Comparison of ENCODE assay signal across 16 cellular contexts in the genomic region with DNA sequence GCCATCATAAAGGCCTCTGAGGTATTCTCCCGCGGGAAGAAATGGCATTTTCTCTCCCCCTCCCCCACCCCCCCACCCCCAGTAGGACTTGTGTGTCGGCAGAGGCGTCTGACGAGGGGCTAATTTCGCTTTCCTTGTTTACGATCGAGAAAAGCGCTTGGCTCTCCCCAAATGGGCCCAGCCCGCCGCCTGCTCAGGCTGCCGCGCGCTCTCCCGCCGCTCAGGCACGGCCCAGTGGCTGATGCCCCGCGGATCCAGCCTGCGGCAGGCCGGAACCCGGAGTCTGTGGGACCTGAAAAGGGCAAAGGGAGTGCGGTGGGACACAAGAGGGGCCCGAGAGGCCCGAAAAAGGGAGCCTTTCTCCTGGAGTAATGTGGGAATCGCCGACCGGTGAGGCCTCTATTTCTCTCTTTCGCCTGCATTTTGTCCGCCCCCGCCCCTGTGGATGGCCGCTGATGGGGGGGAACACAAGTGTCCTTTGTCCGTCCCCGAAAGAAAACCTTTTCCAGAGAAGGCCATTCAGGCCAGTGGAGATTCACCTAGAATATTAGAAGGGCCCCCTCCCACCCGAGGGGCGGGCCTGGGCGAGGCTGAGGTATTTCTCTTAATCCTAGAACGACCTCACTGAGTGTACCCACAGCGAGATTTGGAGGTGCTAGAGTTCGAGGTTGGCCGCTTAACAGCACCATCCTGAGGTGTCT. TPM values are rescaled to one million over a fixed set of nuclear protein-coding genes. Genes with fewer than 3 reads are reported as not detected.
DNase-seq lines count a peak whose midpoint lies in the region; ATAC-seq and TF ChIP-seq lines count a peak whose summit lies in the region.
"Had no signal": no experiment of that assay in that cellular context is flagged by ENCODE, and none has a peak within 500 bp of the region (broad histone marks: within the 10 kb centered on the region; RNA-seq: fewer than 3 reads in every experiment).

No MANE protein-coding gene starts in this region.

- no peaks in the 10 kb centered on the region for H3K36me3 ChIP-seq in left ventricle myocardium inferior
- H3K36me3 ChIP-seq in aorta (ENCODE audit: control insufficient read depth in 1 of 2, insufficient read depth in 2 of 2, low read length in 1 of 2) = no peaks in the 10 kb centered on the region

- H3K4me3 Mint-ChIP-seq in brain (peak overlapping the region in 4 of 5 experiments; percentile 12 to 96 (median 82)), natural killer cell (peak overlapping the region; percentile 61)
- H3K4me3 Mint-ChIP-seq in activated naive CD4-positive, alpha-beta T cell treated with anti-CD3 and anti-CD28 coated beads for 36 hours = no peak overlapping the region

- no peak for TF ChIP-seq CTCF in left ventricle myocardium inferior (IDR thresholded peaks at IDR 0.05; ENCODE audit: borderline replicate concordance)
- TF ChIP-seq CTCF in brain (conservative IDR thresholded peaks at IDR 0.05) = no peak
- TF ChIP-seq CTCF in natural killer cell (IDR thresholded peaks at IDR 0.05) = no peak

- WGBS in right cardiac atrium = 41% methylated on average over 41 of the region's 41 CpGs
- WGBS in aorta, 2 donors = 19 to 27% methylated on average over 38 to 41 of the region's 41 CpGs

- H3K27me3 ChIP-seq in left ventricle myocardium inferior (ENCODE audit: low read depth) = peaks cover 100% of the 10 kb centered on the region
- H3K27me3 ChIP-seq in right cardiac atrium (ENCODE audit: control insufficient read depth, insufficient read depth) = no peaks in the 10 kb centered on the region
- no peaks in the 10 kb centered on the region for H3K27me3 ChIP-seq in aorta (ENCODE audit: control insufficient read depth in 1 of 2, insufficient read depth in 2 of 2, low read length in 1 of 2)

- DNase-seq in left ventricle myocardium inferior = no peak
- DNase-seq in right cardiac atrium = no peak
- DNase-seq in natural killer cell = no peak
- peak in 1 of 2 donors; percentile 43 for DNase-seq in aorta
- DNase-seq in activated naive CD4-positive, alpha-beta T cell treated with anti-CD3 and anti-CD28 coated beads for 36 hours = no peak
- DNase-seq: activated B cell treated with CpG ODN at 0.5 μM for 24 hours; activated effector memory CD4-positive, alpha-beta T cell treated with anti-CD3 and anti-CD28 coated beads, Interleukin-2, amount 50 U/mL, for 16 hours; C1 segment of cervical spinal cord; dermis blood vessel endothelial cell; HCEC 1CT; NCI-H1048; PC-9; stimulated activated CD4-positive, alpha-beta T cell treated with anti-CD3 and anti-CD28 coated beads, Interleukin-2, amount 100 ng/mL, for 24 hours had no signal

- H3K4me1 ChIP-seq in left ventricle myocardium inferior (peaks cover 47% of the 10 kb centered on the region), right cardiac atrium (ENCODE audit: control insufficient read depth, insufficient read depth, low read length) (no peaks in the 10 kb centered on the region), aorta (ENCODE audit: control insufficient read depth in 1 of 2, insufficient read depth in 2 of 2, low read length in 2 of 2) (no peaks in the 10 kb centered on the region)

- no peaks in the 10 kb centered on the region for H3K9me3 ChIP-seq in left ventricle myocardium inferior (replicated peaks)
- no peaks in the 10 kb centered on the region for H3K9me3 ChIP-seq in right cardiac atrium (ENCODE audit: control insufficient read depth, low read length)
- H3K9me3 ChIP-seq in aorta (ENCODE audit: control insufficient read depth, low read length) = no peaks in the 10 kb centered on the region

- H3K27ac Mint-ChIP-seq in brain (peak overlapping the region in 3 of 5 experiments; percentile 71 to 93 (median 91)), natural killer cell (peak overlapping the region in 1 of 2 donors; percentile 37)
- no peak overlapping the region for H3K27ac Mint-ChIP-seq in activated naive CD4-positive, alpha-beta T cell treated with anti-CD3 and anti-CD28 coated beads for 36 hours

- H3K36me3 Mint-ChIP-seq in brain (no peaks in the 10 kb centered on the region), natural killer cell (no peaks in the 10 kb centered on the region)
- no peaks in the 10 kb centered on the region for H3K36me3 Mint-ChIP-seq in activated naive CD4-positive, alpha-beta T cell treated with anti-CD3 and anti-CD28 coated beads for 36 hours (ENCODE audit: low read depth)

- H3K4me1 Mint-ChIP-seq in brain (peaks cover 46% of the 10 kb centered on the region), natural killer cell (peaks cover 14 to 33% of the 10 kb centered on the region in 2 donors)
- peaks cover 26% of the 10 kb centered on the region for H3K4me1 Mint-ChIP-seq in activated naive CD4-positive, alpha-beta T cell treated with anti-CD3 and anti-CD28 coated beads for 36 hours (ENCODE audit: low read depth)

- ATAC-seq in right cardiac atrium (no peak), natural killer cell (no peak), aorta (ENCODE audit: low FRiP score) (peak; percentile 16), GM19023 (IDR thresholded peaks at IDR 0.05; ENCODE audit: unreplicated experiment) (no peak), GM21515 (IDR thresholded peaks at IDR 0.05; ENCODE audit: unreplicated experiment) (no peak)

- H3K27me3 Mint-ChIP-seq in brain (peaks cover 98% of the 10 kb centered on the region), natural killer cell (ENCODE audit: low read depth in 2 of 2) (peaks cover 45 to 58% of the 10 kb centered on the region in 2 donors)
- H3K27me3 Mint-ChIP-seq in activated naive CD4-positive, alpha-beta T cell treated with anti-CD3 and anti-CD28 coated beads for 36 hours (ENCODE audit: low read depth) = peaks cover 79% of the 10 kb centered on the region

- CTCF ChIA-PET in activated naive CD4-positive, alpha-beta T cell treated with anti-CD3 and anti-CD28 coated beads for 36 hours (lab: Charles Lee) = interaction anchor here (0.6 kb wide), 1 partner anchor 13 kb away, joined by 4 read pairs; no protein-coding TSS in a partner anchor

- H3K4me3 ChIP-seq in left ventricle myocardium inferior (peak overlapping the region; percentile 66), right cardiac atrium (ENCODE audit: low read length) (no peak overlapping the region), aorta (ENCODE audit: low read length in 2 of 2) (peak overlapping the region in 1 of 2 donors; percentile 5)

- H3K27ac ChIP-seq in left ventricle myocardium inferior (replicated peaks) = peak overlapping the region; percentile 74
- no peak overlapping the region for H3K27ac ChIP-seq in right cardiac atrium (ENCODE audit: low read length)
- H3K27ac ChIP-seq in aorta (ENCODE audit: low read depth in 1 of 2, low read length in 2 of 2) = peak overlapping the region; percentile 73 to 91
- H3K27ac ChIP-seq: PC-9 had no signal

- intact Hi-C loops in left ventricle myocardium inferior (cut with micrococcal nuclease) = no loop called here
- intact Hi-C loops in right cardiac atrium (cut with DNase I) = loop anchor here in 1 of 4 donors (10.0 kb wide), 1 partner anchor 346 kb away; the partner anchor contains the start of gene GPR84
- intact Hi-C loops in natural killer cell (cut with micrococcal nuclease) = loop anchor here (10.0 kb wide), 1 partner anchor 266 kb away; the partner anchor contains the start of genes CBX5 and HNRNPA1
- intact Hi-C loops in aorta (cut with DNase I) = no loop called here
- intact Hi-C loops in activated naive CD4-positive, alpha-beta T cell treated with anti-CD3 and anti-CD28 coated beads for 36 hours (cut with micrococcal nuclease) = loop anchor here (5.0 kb wide), 1 partner anchor 348 kb away; no protein-coding TSS in a partner anchor

- H3K9me3 Mint-ChIP-seq in brain (peaks cover 0 to 5% (median 0%) of the 10 kb centered on the region in 5 experiments), natural killer cell (no peaks in the 10 kb centered on the region)
- H3K9me3 Mint-ChIP-seq in activated naive CD4-positive, alpha-beta T cell treated with anti-CD3 and anti-CD28 coated beads for 36 hours = no peaks in the 10 kb centered on the region
- H3K9me3 Mint-ChIP-seq: activated B cell treated with CpG ODN at 0.5 μM for 24 hours had no signal

RNA-seq across cellular contexts. Expression of gene HOXC6, which starts 9.0 kb away (rescaled TPM):
- total RNA-seq in left ventricle myocardium inferior = not detected
- total RNA-seq in right cardiac atrium = under 1 TPM in 3 of 4 donors, not detected in 1; 0.34 to 0.65 (median 0.42) TPM
- polyA plus RNA-seq in right cardiac atrium = 0.48 TPM
- polyA plus RNA-seq in brain (ENCODE audit: insufficient read depth, low read depth, low replicate concordance) = not detected
- total RNA-seq in natural killer cell = not detected
- total RNA-seq in aorta = 10 to 100 TPM; 14.7 to 17.1 TPM
- polyA plus RNA-seq in aorta = 1 to 10 TPM; 1.5 to 3.3 TPM
- not detected for total RNA-seq in activated naive CD4-positive, alpha-beta T cell treated with anti-CD3 and anti-CD28 coated beads for 36 hours
- total RNA-seq: activated B cell treated with CpG ODN at 0.5 μM for 24 hours had no signal

RNA-seq across cellular contexts. Expression of gene HOXC8, which starts 10.5 kb away (rescaled TPM):
- not detected for total RNA-seq in left ventricle myocardium inferior
- not detected for total RNA-seq in right cardiac atrium
- polyA plus RNA-seq in right cardiac atrium = not detected
- polyA plus RNA-seq in brain (ENCODE audit: insufficient read depth, low read depth, low replicate concordance) = not detected
- total RNA-seq in natural killer cell = not detected
- 1 to 10 TPM; 4.2 to 6.4 TPM for total RNA-seq in aorta
- polyA plus RNA-seq in aorta = under 1 TPM in 1 of 2 donors, not detected in 1; 0.75 TPM
- not detected for total RNA-seq in activated naive CD4-positive, alpha-beta T cell treated with anti-CD3 and anti-CD28 coated beads for 36 hours
- total RNA-seq: activated B cell treated with CpG ODN at 0.5 μM for 24 hours, dermis blood vessel endothelial cell had no signal

RNA-seq across cellular contexts. Expression of gene HOXC5, which starts 13.6 kb away (rescaled TPM):
- total RNA-seq in left ventricle myocardium inferior (not detected), right cardiac atrium (not detected), natural killer cell (under 1 TPM in 1 of 3 donors, not detected in 2; 0.20 TPM), aorta (1 to 10 TPM; 3.8 to 3.9 TPM)
- polyA plus RNA-seq in right cardiac atrium (0.11 TPM), brain (ENCODE audit: insufficient read depth, low read depth, low replicate concordance) (not detected), aorta (not detected)
- total RNA-seq in activated naive CD4-positive, alpha-beta T cell treated with anti-CD3 and anti-CD28 coated beads for 36 hours = not detected
- total RNA-seq: activated B cell treated with CpG ODN at 0.5 μM for 24 hours, dermis blood vessel endothelial cell had no signal

RNA-seq across cellular contexts. Expression of gene HOXC9, which starts 19.3 kb away (rescaled TPM):
- total RNA-seq in left ventricle myocardium inferior (not detected), right cardiac atrium (under 1 TPM in 1 of 4 donors, not detected in 3; 0.15 TPM), natural killer cell (not detected), aorta (1 to 10 TPM; 2.6 to 9.0 TPM)
- polyA plus RNA-seq in right cardiac atrium (not detected), brain (ENCODE audit: insufficient read depth, low read depth, low replicate concordance) (not detected), aorta (under 1 TPM in 1 of 2 donors, not detected in 1; 0.38 TPM)
- total RNA-seq in activated naive CD4-positive, alpha-beta T cell treated with anti-CD3 and anti-CD28 coated beads for 36 hours = not detected
- total RNA-seq: activated B cell treated with CpG ODN at 0.5 μM for 24 hours had no signal

RNA-seq across cellular contexts. Expression of gene HOXC10, which starts 34.3 kb away (rescaled TPM):
- total RNA-seq in left ventricle myocardium inferior (not detected), right cardiac atrium (not detected), natural killer cell (not detected), aorta (10 to 100 TPM in 1 of 2 donors, 1 to 10 TPM in 1; 1.6 to 32.0 TPM)
- polyA plus RNA-seq in right cardiac atrium (not detected), brain (ENCODE audit: insufficient read depth, low read depth, low replicate concordance) (not detected), aorta (1 to 10 TPM in 1 of 2 donors, not detected in 1; 3.6 TPM)
- not detected for total RNA-seq in activated naive CD4-positive, alpha-beta T cell treated with anti-CD3 and anti-CD28 coated beads for 36 hours
- total RNA-seq: activated B cell treated with CpG ODN at 0.5 μM for 24 hours had no signal

Comparison
In these comparisons a context has a peak if more than half of its experiments do, and no peak if none do; other contexts are left out.
1. RNA of gene HOXC6, which starts 9.0 kb away (total RNA-seq): 14.7 to 17.1 TPM in aorta; 0.34 to 0.65 TPM in right cardiac atrium, not detected in left ventricle myocardium inferior (single experiment), not detected in natural killer cell and not detected in activated naive CD4-positive, alpha-beta T cell treated with anti-CD3 and anti-CD28 coated beads for 36 hours; every median in the first group is over 4 times any median in the second.
2. intact Hi-C loops: an anchor here in natural killer cell (10.0 kb wide) and activated naive CD4-positive, alpha-beta T cell treated with anti-CD3 and anti-CD28 coated beads for 36 hours (5.0 kb wide); none called in left ventricle myocardium inferior and aorta.